10 cellular contexts compared by ENCODE assay signal in genomic region chr16:68286153-68287074, GRCh38. TPM values are rescaled to one million over a fixed set of nuclear protein-coding genes. Genes with fewer than 3 reads are reported as not detected.
DNase-seq lines count a peak whose midpoint lies in the region; ATAC-seq and TF ChIP-seq lines count a peak whose summit lies in the region.
"Had no signal": no experiment of that assay in that cellular context is flagged by ENCODE, and none has a peak within 500 bp of the region (broad histone marks: within the 10 kb centered on the region; RNA-seq: fewer than 3 reads in every experiment).

No MANE protein-coding gene starts in this region.

- H3K4me1 ChIP-seq in MM.1S (ENCODE audit: low read length), result peaks cover 57% of the 10 kb centered on the region
- peaks cover 28 to 61% of the 10 kb centered on the region in 2 donors for H3K4me1 ChIP-seq in adrenal gland (replicated peaks in 1 of 2)

- TF ChIP-seq POLR2A in adrenal gland (IDR thresholded peaks at IDR 0.05), result no peak

- 0 out of 2 replicates have a peak, but pooled peaks cover 9% of the 10 kb centered on the region for H3K36me3 ChIP-seq in MM.1S (replicated peaks; ENCODE audit: insufficient read depth, low read length)
- peaks cover 0 to 21% of the 10 kb centered on the region in 2 donors for H3K36me3 ChIP-seq in adrenal gland (replicated peaks in 1 of 2)

- no peaks in the 10 kb centered on the region for H4K20me1 ChIP-seq in MM.1S (ENCODE audit: insufficient read depth, low read length)

- H3K4me3 ChIP-seq in GM12864 (ENCODE audit: low read depth, low read length) (no peak overlapping the region; the same call in 1 of the 2 replicates), MM.1S (ENCODE audit: low read length) (peak overlapping the region; percentile 22), adrenal gland (no peak overlapping the region)
- H3K4me3 ChIP-seq: dorsolateral prefrontal cortex had no signal

- 71 to 79% (median 77%) methylated on average over 12 of the region's 12 CpGs for WGBS in adrenal gland, 4 donors

- H3K27me3 ChIP-seq in MM.1S (replicated peaks; ENCODE audit: insufficient read depth, low read length) (no peaks in the 10 kb centered on the region), adrenal gland (no peaks in the 10 kb centered on the region)
- H3K27me3 ChIP-seq: dorsolateral prefrontal cortex had no signal

- peaks cover 51% of the 10 kb centered on the region for H3F3A ChIP-seq in MM.1S (ENCODE audit: insufficient read depth, low read length)

- H3K27ac Mint-ChIP-seq in neural crest cell (ENCODE audit: unreplicated experiment), result peak overlapping the region; percentile 68

- H3K4me3 Mint-ChIP-seq in neural crest cell, result no peak overlapping the region

- H3K79me2 ChIP-seq in MM.1S (ENCODE audit: low read length), result peaks cover 74% of the 10 kb centered on the region

- H3K27me3 Mint-ChIP-seq in neural crest cell (ENCODE audit: low read depth), result no peaks in the 10 kb centered on the region

- TF ChIP-seq CTCF in GM12864 (IDR thresholded peaks at IDR 0.05; ENCODE audit: low read depth, low read length, missing control alignments), result no peak
- TF ChIP-seq CTCF in MM.1S (IDR thresholded peaks at IDR 0.05; ENCODE audit: low read length), result no peak
- TF ChIP-seq CTCF in adrenal gland (IDR thresholded peaks at IDR 0.05), result no peak
- no peak for TF ChIP-seq CTCF in neural crest cell (conservative IDR thresholded peaks at IDR 0.05)

- H2AFZ ChIP-seq in MM.1S (ENCODE audit: low read length), result no peak overlapping the region

- DNase-seq in GM12864 (ENCODE audit: low read depth), result peak; percentile 59
- peak; percentile 45 for DNase-seq in MM.1S
- no peak for DNase-seq in adrenal gland
- DNase-seq in neural crest cell (ENCODE audit: low read depth, low spot score), result no peak
- no peak for DNase-seq in NCI-H1417 (lab: John Stamatoyannopoulos, UW)
- DNase-seq in RKO (ENCODE audit: low spot score), result no peak
- no peak for DNase-seq in DMS 273 (lab: John Stamatoyannopoulos, UW; ENCODE audit: unreplicated experiment)
- DNase-seq: dorsolateral prefrontal cortex, NCI-H187 had no signal

- H3K4me1 Mint-ChIP-seq in neural crest cell, result no peaks in the 10 kb centered on the region

- no peak for ATAC-seq in GM18519 (IDR thresholded peaks at IDR 0.05; ENCODE audit: low FRiP score, unreplicated experiment)

- no peaks in the 10 kb centered on the region for H3K9me2 ChIP-seq in MM.1S (replicated peaks; ENCODE audit: insufficient read depth, low read length)

- peak overlapping the region; percentile 98 for H3K4me2 ChIP-seq in MM.1S (ENCODE audit: low read depth, low read length)

- intact Hi-C loops in adrenal gland (cut with DNase I), result no loop called here

- H3K9me3 Mint-ChIP-seq in neural crest cell, result no peaks in the 10 kb centered on the region

- H3K36me3 Mint-ChIP-seq in neural crest cell (ENCODE audit: low read depth), result peaks cover 10% of the 10 kb centered on the region

- no peak overlapping the region for H3K9ac ChIP-seq in MM.1S (ENCODE audit: low read length)

- H3K9me3 ChIP-seq in MM.1S (replicated peaks; ENCODE audit: insufficient read depth, low read length) (no peaks in the 10 kb centered on the region), adrenal gland (replicated peaks in 1 of 3) (no peaks in the 10 kb centered on the region)

- H3K27ac ChIP-seq in MM.1S (ENCODE audit: low read length) (peak overlapping the region; percentile 94; the same call in 1 of the 2 replicates), adrenal gland (peak overlapping the region in 3 of 5 donors; percentile 21 to 64 (median 31))

RNA-seq across cellular contexts. Expression of gene SLC7A6, which starts 22.1 kb away (rescaled TPM):
- total RNA-seq in adrenal gland, result 10 to 100 TPM; 17.0 to 54.7 (median 25.0) TPM
- polyA plus RNA-seq in adrenal gland, result 10 to 100 TPM; 14.8 to 22.2 (median 19.6) TPM
- 39.2 and 41.7 TPM in 2 replicates for total RNA-seq in neural crest cell

RNA-seq across cellular contexts. Expression of gene SLC7A6OS, which starts 24.3 kb away (rescaled TPM):
- total RNA-seq in adrenal gland (10 to 100 TPM in 7 of 8 donors, 1 to 10 TPM in 1; 9.4 to 17.8 (median 13.8) TPM), neural crest cell (21.3 and 23.8 TPM in 2 replicates)
- 10 to 100 TPM in 1 of 3 donors, 1 to 10 TPM in 2; 5.7 to 14.6 (median 8.4) TPM for polyA plus RNA-seq in adrenal gland

RNA-seq across cellular contexts. Expression of gene PRMT7, which starts 24.4 kb away (rescaled TPM):
- total RNA-seq in adrenal gland (10 to 100 TPM; 30.0 to 52.1 (median 39.9) TPM), neural crest cell (68.9 and 71.9 TPM in 2 replicates)
- 100 to 1,000 TPM in 2 of 3 donors, 10 to 100 TPM in 1; 45.3 to 141 (median 111) TPM for polyA plus RNA-seq in adrenal gland

RNA-seq across cellular contexts. Expression of gene PLA2G15, which starts 41.2 kb away (rescaled TPM):
- total RNA-seq in adrenal gland (10 to 100 TPM; 13.4 to 37.1 (median 28.8) TPM), neural crest cell (10.7 and 13.6 TPM in 2 replicates)
- 10 to 100 TPM in 2 of 3 donors, 1 to 10 TPM in 1; 6.0 to 18.2 (median 13.6) TPM for polyA plus RNA-seq in adrenal gland

RNA-seq across cellular contexts. Expression of gene ESRP2, which starts 50.5 kb away (rescaled TPM):
- 1 to 10 TPM in 3 of 8 donors, under 1 TPM in 5; 0.13 to 2.2 (median 0.72) TPM for total RNA-seq in adrenal gland
- polyA plus RNA-seq in adrenal gland, result under 1 TPM; 0.31 to 0.97 (median 0.37) TPM
- 0.09 and 0.23 TPM in 2 replicates for total RNA-seq in neural crest cell

Comparison
In these comparisons a context has a peak if more than half of its experiments do, and no peak if none do; other contexts are left out.
1. DNase-seq: peak in GM12864 (single experiment) and MM.1S (single experiment); none in adrenal gland (0 of 7), neural crest cell (single experiment), NCI-H1417 (0 of 3), RKO (single experiment) and DMS 273 (single experiment).